14 cellular contexts compared by ENCODE assay signal in genomic region chr11:117384045-117384444, GRCh38. TPM values are rescaled to one million over a fixed set of nuclear protein-coding genes. Genes with fewer than 3 reads are reported as not detected.
A peak's percentile ranks its signal among the peaks of the same experiment; 100 is the strongest.
DNase-seq lines count a peak whose midpoint lies in the region; ATAC-seq, FAIRE-seq and TF ChIP-seq lines count a peak whose summit lies in the region.
"Had no signal": no experiment of that assay in that cellular context is flagged by ENCODE, and none has a peak within 500 bp of the region (broad histone marks: within the 10 kb centered on the region; RNA-seq: fewer than 3 reads in every experiment).

No MANE protein-coding gene starts in this region.

- POLR2A ChIA-PET in K562 (lab: Yijun Ruan, JAX) (interaction anchor here (1.1 kb wide), 1 partner anchor 9 kb away, joined by 3 read pairs; no protein-coding TSS in a partner anchor), WTC11 (lab: Charles Lee) (no interaction called here)

- no peak overlapping the region for H3K4me3 Mint-ChIP-seq in WTC11
- no peak overlapping the region for H3K4me3 Mint-ChIP-seq in effector memory CD8-positive, alpha-beta T cell
- H3K4me3 Mint-ChIP-seq: activated T-cell treated with anti-CD3 and anti-CD28 coated beads, Interleukin-2, amount 50 U/mL, for 4 hours; mesothelial cell of epicardium had no signal

- H3K9me3 ChIP-seq in K562 (replicated peaks; ENCODE audit: control insufficient read depth, insufficient read depth, low read depth, low read length), result no peaks in the 10 kb centered on the region
- H3K9me3 ChIP-seq: psoas muscle, tibial nerve had no signal

- BruUV-seq in K562 (replicated peaks; lab: Mats Ljungman, UMichigan), result no TSS peak

- DNase-seq in ACHN (peak; percentile 76), HS-27A (ENCODE audit: low read depth) (peak; percentile 20), K562 (ENCODE audit: extremely low read depth in 1 of 4, low spot score in 3 of 4) (no peak), iris pigment epithelial cell (ENCODE audit: low read depth) (peak; percentile 95), WTC11 (ENCODE audit: low spot score) (no peak), NCI-H524 (lab: John Stamatoyannopoulos, UW) (no peak)
- DNase-seq in effector memory CD8-positive, alpha-beta T cell, result no peak
- DNase-seq: activated T-cell treated with anti-CD3 and anti-CD28 coated beads, Interleukin-2, amount 50 U/mL, for 4 hours; psoas muscle; WERI-Rb-1 had no signal

- intact Hi-C loops in K562 (cut with micrococcal nuclease), result no loop called here

- peaks cover 7% of the 10 kb centered on the region for H3K4me1 Mint-ChIP-seq in WTC11
- peaks cover 0 to 5% of the 10 kb centered on the region in 2 donors for H3K4me1 Mint-ChIP-seq in effector memory CD8-positive, alpha-beta T cell (ENCODE audit: low read depth in 2 of 2)
- H3K4me1 Mint-ChIP-seq: mesothelial cell of epicardium had no signal

- H3K4me2 ChIP-seq in K562 (ENCODE audit: insufficient read depth, low read length), result no peak overlapping the region

- in situ Hi-C loops in ACHN (cut with HindIII; ENCODE audit: low pct_ligation_motif_present, low pct_unique_long_range_greater_than_20kb, low sequenced_read_pairs), result no loop called here
- in situ Hi-C loops in K562 (cut with MboI), result no loop called here

- no peak overlapping the region for H3K9ac ChIP-seq in K562 (ENCODE audit: insufficient read depth in 1 of 2, low read depth in 2 of 2, low read length in 2 of 2)

- no peak for TF ChIP-seq CTCF in K562 (IDR thresholded peaks at IDR 0.05 in 2 of 3, conservative IDR thresholded peaks at IDR 0.05 in 1 of 3; ENCODE audit: insufficient read depth in 2 of 3, low read depth in 1 of 3, low read length in 3 of 3)
- TF ChIP-seq CTCF in WTC11 (IDR thresholded peaks at IDR 0.05), result no peak

- H3K27me3 Mint-ChIP-seq in WTC11 (ENCODE audit: low read depth), result no peaks in the 10 kb centered on the region
- H3K27me3 Mint-ChIP-seq in effector memory CD8-positive, alpha-beta T cell, result no peaks in the 10 kb centered on the region

- H3K9me1 ChIP-seq in K562 (ENCODE audit: control insufficient read depth, insufficient read depth, low read length), result no peaks in the 10 kb centered on the region

- H3K9me3 Mint-ChIP-seq in WTC11, result no peaks in the 10 kb centered on the region
- H3K9me3 Mint-ChIP-seq in effector memory CD8-positive, alpha-beta T cell, result no peaks in the 10 kb centered on the region
- H3K9me3 Mint-ChIP-seq: activated T-cell treated with anti-CD3 and anti-CD28 coated beads, Interleukin-2, amount 50 U/mL, for 4 hours; mesothelial cell of epicardium had no signal

- FAIRE-seq in K562 (lab: Jason Lieb, UNC), result no peak

- TF ChIP-seq RAD21 in K562 (CRISPR knock-in tag; conservative IDR thresholded peaks at IDR 0.05 in 1 of 2, IDR thresholded peaks at IDR 0.05 in 1 of 2), result no peak

- peaks cover 1% of the 10 kb centered on the region for H3K36me3 Mint-ChIP-seq in WTC11
- peaks cover 7% of the 10 kb centered on the region for H3K36me3 Mint-ChIP-seq in effector memory CD8-positive, alpha-beta T cell (ENCODE audit: insufficient read depth)

- 28% methylated on average over 1 of the region's 1 CpG for WGBS in K562 (ENCODE audit: insufficient coverage, low coverage, missing lambda C conversion rate)

- no peak for ATAC-seq in K562
- no peak for ATAC-seq in GM21717 (IDR thresholded peaks at IDR 0.05; ENCODE audit: unreplicated experiment)
- no peak for ATAC-seq in WTC11
- ATAC-seq in effector memory CD8-positive, alpha-beta T cell (replicated peaks), result no peak
- ATAC-seq: activated T-cell treated with anti-CD3 and anti-CD28 coated beads, Interleukin-2, amount 50 U/mL, for 4 hours had no signal

- no peak for TF ChIP-seq POLR2A in K562 (conservative IDR thresholded peaks at IDR 0.05)

- H3K27ac ChIP-seq in K562 (ENCODE audit: extremely low read depth, low read depth, low read length), result no peak overlapping the region
- H3K27ac ChIP-seq: C4-2B, psoas muscle, tibial nerve, WERI-Rb-1 had no signal

- no peaks in the 10 kb centered on the region; the same call in 1 of the 2 replicates for H4K20me1 ChIP-seq in K562 (replicated peaks; ENCODE audit: control insufficient read depth, insufficient read depth, low read length)

- CTCF ChIA-PET in K562 (lab: Yijun Ruan, JAX; ENCODE audit: low intra/inter-chr PET ratio), result no interaction called here
- CTCF ChIA-PET in WTC11 (lab: Charles Lee), result interaction anchor here (0.6 to 4.6 kb wide), 2 partner anchors 42 to 237 kb away, joined by 3 to 20 read pairs; no protein-coding TSS in a partner anchor

- H3K36me3 ChIP-seq in K562 (ENCODE audit: control insufficient read depth, insufficient read depth, low read length), result no peaks in the 10 kb centered on the region

- no peak overlapping the region for H2AFZ ChIP-seq in K562 (ENCODE audit: low read depth, low read length)

- no peak for TF ChIP-seq EP300 in K562 (IDR thresholded peaks at IDR 0.05; ENCODE audit: low read length)

- no peaks in the 10 kb centered on the region for H3K4me1 ChIP-seq in K562 (replicated peaks in 1 of 2; ENCODE audit: control insufficient read depth in 2 of 2, insufficient read depth in 2 of 2, low read length in 2 of 2)
- H3K4me1 ChIP-seq: psoas muscle, tibial nerve had no signal

- no peak overlapping the region for H3K27ac Mint-ChIP-seq in WTC11
- H3K27ac Mint-ChIP-seq in effector memory CD8-positive, alpha-beta T cell, result no peak overlapping the region
- H3K27ac Mint-ChIP-seq: mesothelial cell of epicardium had no signal

- no peaks in the 10 kb centered on the region for H3K27me3 ChIP-seq in K562 (ENCODE audit: control insufficient read depth in 2 of 2, insufficient read depth in 2 of 2, low read length in 2 of 2)
- H3K27me3 ChIP-seq: tibial nerve had no signal

- no peak overlapping the region for H3K4me3 ChIP-seq in K562
- H3K4me3 ChIP-seq: psoas muscle, tibial nerve had no signal

- H3K79me2 ChIP-seq in K562 (ENCODE audit: control insufficient read depth, insufficient read depth, low read length), result no peaks in the 10 kb centered on the region

TF ChIP-seq in K562, 482 proteins besides CTCF, POLR2A, EP300 and RAD21 (continues in another document):
- TF ChIP-seq BHLHE40 (IDR thresholded peaks at IDR 0.05; ENCODE audit: low read length), result peak; percentile 70

TF ChIP-seq in WTC11, 78 proteins besides CTCF, POLR2A, EP300 and RAD21 (continues in another document):
- TF ChIP-seq, protein P1, sequence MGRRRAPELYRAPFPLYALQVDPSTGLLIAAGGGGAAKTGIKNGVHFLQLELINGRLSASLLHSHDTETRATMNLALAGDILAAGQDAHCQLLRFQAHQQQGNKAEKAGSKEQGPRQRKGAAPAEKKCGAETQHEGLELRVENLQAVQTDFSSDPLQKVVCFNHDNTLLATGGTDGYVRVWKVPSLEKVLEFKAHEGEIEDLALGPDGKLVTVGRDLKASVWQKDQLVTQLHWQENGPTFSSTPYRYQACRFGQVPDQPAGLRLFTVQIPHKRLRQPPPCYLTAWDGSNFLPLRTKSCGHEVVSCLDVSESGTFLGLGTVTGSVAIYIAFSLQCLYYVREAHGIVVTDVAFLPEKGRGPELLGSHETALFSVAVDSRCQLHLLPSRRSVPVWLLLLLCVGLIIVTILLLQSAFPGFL (CRISPR knock-in tag; IDR thresholded peaks at IDR 0.05; ENCODE audit: borderline replicate concordance), result no peak
- TF ChIP-seq CREB1 (CRISPR knock-in tag; IDR thresholded peaks at IDR 0.05) (no peak), NFE2L1 (CRISPR knock-in tag; IDR thresholded peaks at IDR 0.05) (no peak), FOXP4 (CRISPR knock-in tag; IDR thresholded peaks at IDR 0.05) (no peak), TP53 (CRISPR knock-in tag; IDR thresholded peaks at IDR 0.05) (no peak), FOXP1 (CRISPR knock-in tag; IDR thresholded peaks at IDR 0.05; ENCODE audit: borderline replicate concordance) (no peak), GRHL2 (CRISPR knock-in tag; IDR thresholded peaks at IDR 0.05; ENCODE audit: insufficient replicate concordance, severe bottlenecking) (no peak)

RNA-seq across cellular contexts. Expression of gene CEP164, which starts 56.4 kb away (rescaled TPM):
- 42.8 and 72.9 TPM in 2 replicates for total RNA-seq in K562 (2011; cell fraction: chromatin; rRNA removed; ENCODE audit: low replicate concordance)
- 28.0 TPM in 2 replicates for total RNA-seq in K562 (2011; cell fraction: nucleolus; rRNA removed)
- total RNA-seq in K562 (2011; cell fraction: nucleoplasm; rRNA removed), result 36.8 and 43.6 TPM in 2 replicates
- total RNA-seq in K562 (2014; rRNA removed) (14.2 and 16.1 TPM in 2 replicates), K562 (2014; rRNA removed; fragmentation: Illumina TruSeq; extraction: Trizol) (8.0 TPM in 2 replicates), K562 (2015; rRNA removed; fragmentation: Illumina TruSeq; extraction: Trizol) (13.1 and 13.6 TPM in 2 replicates), K562 (2021) (12.1 and 16.5 TPM in 2 replicates), WTC11 (2021) (21.0 to 23.5 TPM (median 21.8 TPM) in 3 replicates)
- polyA plus RNA-seq in K562 (2011; rRNA removed) (7.7 and 8.7 TPM in 2 replicates), K562 (2014; fragmentation: Illumina TruSeq; extraction: Trizol) (11.4 and 15.0 TPM in 2 replicates), K562 (2014; fragmentation: Nextera tagmentation; extraction: Ambion mirVana) (1 to 10 TPM; 2.1 to 4.6 TPM), K562 (2014; rRNA removed) (9.9 and 10.4 TPM in 2 replicates)
- polyA plus RNA-seq in K562 (2011; cell fraction: cytosol; rRNA removed), result 3.9 and 6.7 TPM in 2 replicates
- 39.0 and 46.4 TPM in 2 replicates for polyA plus RNA-seq in K562 (2011; cell fraction: nucleus; rRNA removed)
- polyA plus RNA-seq in K562 (2012), result 12.8 and 30.5 TPM in 2 replicates
- 9.3 and 10.2 TPM in 2 replicates for polyA minus RNA-seq in K562 (2011; rRNA and poly(A)+ RNA removed)
- polyA minus RNA-seq in K562 (2011; cell fraction: cytosol; rRNA and poly(A)+ RNA removed), result 4.6 and 7.1 TPM in 2 replicates
- 8.8 and 10.4 TPM in 2 replicates for polyA minus RNA-seq in K562 (2011; cell fraction: nucleus; rRNA and poly(A)+ RNA removed)

Comparison
In these comparisons a context has a peak if more than half of its experiments do, and no peak if none do; other contexts are left out.
1. DNase-seq: peak in ACHN (single experiment), HS-27A (single experiment) and iris pigment epithelial cell (single experiment); none in K562 (0 of 4), WTC11 (single experiment), NCI-H524 (0 of 2) and effector memory CD8-positive, alpha-beta T cell (0 of 3).